2 cellular contexts compared by ENCODE assay signal in the genomic region with DNA sequence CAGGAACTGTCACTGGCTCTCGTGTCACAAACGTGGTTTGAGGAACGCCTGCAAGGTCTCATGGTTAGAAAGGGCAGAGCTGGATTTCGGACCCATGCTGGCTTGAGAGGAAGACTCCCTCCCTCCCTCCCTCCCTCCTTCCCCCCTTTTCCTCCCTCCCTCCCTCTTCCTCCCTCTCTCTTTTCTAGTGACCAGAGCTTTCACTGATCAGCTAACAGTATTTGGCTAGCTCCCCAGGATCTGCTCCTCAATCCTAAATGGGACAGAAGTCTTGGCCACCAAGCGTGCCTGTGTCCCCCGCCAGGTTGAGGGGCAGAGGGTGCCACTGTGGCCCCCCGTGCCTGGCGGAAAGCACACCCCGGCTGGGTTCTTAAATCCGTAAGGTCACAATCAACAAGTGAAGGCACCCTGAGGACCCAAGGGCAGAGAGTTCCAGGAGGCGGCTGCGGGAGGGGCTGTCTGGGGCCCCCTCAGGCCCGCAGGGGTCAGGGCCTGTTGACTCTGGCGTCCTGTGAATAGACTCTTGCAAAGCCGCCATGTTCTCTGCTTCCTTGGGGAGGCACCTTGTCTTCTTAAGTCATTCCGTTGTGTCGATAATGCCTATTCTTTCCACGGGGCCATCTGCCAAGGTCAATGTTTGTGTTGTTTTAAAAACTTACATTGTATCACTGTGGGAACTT.
A peak's percentile ranks its signal among the peaks of the same experiment; 100 is the strongest.
TF ChIP-seq lines count a peak whose summit lies in the region.

No MANE protein-coding gene starts in this region.

TF ChIP-seq in HEK293, 187 proteins besides CTCF, POLR2A, EP300 and RAD21:
- TF ChIP-seq ZFP3 (tag by site-specific recombination; IDR thresholded peaks at IDR 0.05; ENCODE audit: low read depth) (no peak), ZIC2 (tag by site-specific recombination; IDR thresholded peaks at IDR 0.05) (0 out of 2 replicates have a peak, but pooled peaks have one; percentile 9), SCRT2 (tag by site-specific recombination; IDR thresholded peaks at IDR 0.05) (peak; percentile 63), ZNF561 (tag by site-specific recombination; IDR thresholded peaks at IDR 0.05; ENCODE audit: borderline replicate concordance) (no peak)

TF ChIP-seq in HEK293T, 16 proteins besides CTCF, POLR2A, EP300 and RAD21:
- TF ChIP-seq HDGF (IDR thresholded peaks at IDR 0.05; ENCODE audit: borderline replicate concordance) = no peak
- no peak for TF ChIP-seq CTBP1 (IDR thresholded peaks at IDR 0.05; ENCODE audit: borderline replicate concordance)
- TF ChIP-seq ELF4 (IDR thresholded peaks at IDR 0.05) = no peak
- no peak for TF ChIP-seq FOXA1 (IDR thresholded peaks at IDR 0.05)
- TF ChIP-seq FOXM1 (IDR thresholded peaks at IDR 0.05; ENCODE audit: borderline replicate concordance) = no peak
- TF ChIP-seq TARDBP (IDR thresholded peaks at IDR 0.05) = no peak
- no peak for TF ChIP-seq ZNF384 (IDR thresholded peaks at IDR 0.05)
- TF ChIP-seq L3MBTL2 (conservative IDR thresholded peaks at IDR 0.05) = no peak
TF ChIP-seq in HEK293T: peak in this region for 0.
